In the genomic region with DNA sequence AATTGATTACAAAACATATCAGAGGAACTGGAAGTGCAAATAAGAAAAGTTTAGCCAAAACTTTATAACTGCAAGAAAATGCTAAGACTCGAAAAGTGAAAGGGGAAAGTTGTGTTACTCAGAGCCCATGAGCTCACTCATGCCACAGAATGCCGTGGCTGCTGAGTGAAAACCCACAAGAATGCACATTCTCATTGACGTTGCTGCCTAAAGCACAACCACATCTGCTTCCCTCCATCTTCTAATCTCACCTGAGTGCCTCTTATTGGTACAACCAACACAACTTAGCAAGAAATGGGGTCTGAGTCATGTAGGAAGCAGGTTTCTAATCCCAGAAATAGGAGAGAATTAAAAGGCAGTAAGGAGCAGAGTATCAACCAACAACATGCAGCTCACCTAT, we compare ENCODE assay signal across 16 cellular contexts.
DNase-seq lines count a peak whose midpoint lies in the region; ATAC-seq, FAIRE-seq and TF ChIP-seq lines count a peak whose summit lies in the region.
"Had no signal": no experiment of that assay in that cellular context is flagged by ENCODE, and none has a peak within 500 bp of the region (broad histone marks: within the 10 kb centered on the region; RNA-seq: fewer than 3 reads in every experiment).

No MANE protein-coding gene starts in this region.

- no peak for FAIRE-seq in K562 (lab: Jason Lieb, UNC)

- POLR2A ChIA-PET in K562 (lab: Yijun Ruan, JAX) (interaction anchor here (0.8 kb wide), 1 partner anchor 9 kb away, joined by 5 read pairs; no protein-coding TSS in a partner anchor), GM10248 (lab: Yijun Ruan, JAX) (no interaction called here)

- no peak for TF ChIP-seq RAD21 in K562 (CRISPR knock-in tag; conservative IDR thresholded peaks at IDR 0.05 in 1 of 2, IDR thresholded peaks at IDR 0.05 in 1 of 2)

- no peak overlapping the region for H3K27ac ChIP-seq in K562 (ENCODE audit: extremely low read depth, low read depth, low read length)
- H3K27ac ChIP-seq: gastroesophageal sphincter, SK-N-MC had no signal

- in situ Hi-C loops in K562 (cut with MboI) = no loop called here

- CTCF ChIA-PET in K562 (lab: Yijun Ruan, JAX; ENCODE audit: low intra/inter-chr PET ratio) (no interaction called here), GM10248 (lab: Yijun Ruan, JAX) (no interaction called here)

- intact Hi-C loops in K562 (cut with micrococcal nuclease) = no loop called here

- no peaks in the 10 kb centered on the region for H3K27me3 ChIP-seq in MG63
- peaks cover 3 to 5% of the 10 kb centered on the region in 2 experiments; a peak in 2 of 5 replicates for H3K27me3 ChIP-seq in K562 (ENCODE audit: control insufficient read depth in 2 of 2, insufficient read depth in 2 of 2, low read length in 2 of 2)
- H3K27me3 ChIP-seq: BE2C, gastroesophageal sphincter had no signal

- H4K20me1 ChIP-seq in K562 (replicated peaks; ENCODE audit: control insufficient read depth, insufficient read depth, low read length) = no peaks in the 10 kb centered on the region

- H3K4me1 ChIP-seq in K562 (replicated peaks in 1 of 2; ENCODE audit: control insufficient read depth in 2 of 2, insufficient read depth in 2 of 2, low read length in 2 of 2) = peaks cover 0 to 7% of the 10 kb centered on the region in 2 experiments; a peak in 1 of 5 replicates
- H3K4me1 ChIP-seq: BE2C, gastroesophageal sphincter had no signal

- ATAC-seq in K562 (no peak), GM21390 (IDR thresholded peaks at IDR 0.05; ENCODE audit: unreplicated experiment) (no peak)
- ATAC-seq: gastroesophageal sphincter had no signal

- no peak overlapping the region for H2AFZ ChIP-seq in K562 (ENCODE audit: low read depth, low read length)

- no TSS peak for BruUV-seq in K562 (replicated peaks; lab: Mats Ljungman, UMichigan)

- H3K36me3 ChIP-seq in MG63 (no peaks in the 10 kb centered on the region), K562 (ENCODE audit: control insufficient read depth, insufficient read depth, low read length) (no peaks in the 10 kb centered on the region)
- H3K36me3 ChIP-seq: BE2C, gastroesophageal sphincter had no signal

- no peaks in the 10 kb centered on the region for H3K9me1 ChIP-seq in K562 (ENCODE audit: control insufficient read depth, insufficient read depth, low read length)

- TF ChIP-seq EP300 in K562 (IDR thresholded peaks at IDR 0.05; ENCODE audit: low read length) = no peak

- no peak overlapping the region for H3K4me3 ChIP-seq in MG63
- H3K4me3 ChIP-seq in K562 = no peak overlapping the region
- H3K4me3 ChIP-seq: gastroesophageal sphincter, SK-N-MC had no signal

- no peaks in the 10 kb centered on the region for H3K79me2 ChIP-seq in K562 (ENCODE audit: control insufficient read depth, insufficient read depth, low read length)

- DNase-seq in Daoy (ENCODE audit: low read depth) = peak; percentile 85
- DNase-seq in MG63 = peak; percentile 42
- no peak for DNase-seq in K562 (ENCODE audit: extremely low read depth in 1 of 4, low spot score in 3 of 4)
- DNase-seq in myocyte (ENCODE audit: low read depth) = peak; percentile 77
- DNase-seq in Kasumi-1 (lab: John Stamatoyannopoulos, UW) = no peak
- no peak for DNase-seq in SIG-M5 treated with dmso at 0.1 percent for 504 hours (lab: John Stamatoyannopoulos, UW; ENCODE audit: unreplicated experiment)
- DNase-seq in GM10248 (ENCODE audit: extremely low spot score) = no peak
- DNase-seq: activated gamma-delta T cell; BE2C; DMS153; effector memory CD4-positive, alpha-beta T cell; NCI-H1105 treated with DMSO at 0.1 percent for 48 hours; stimulated activated naive CD4-positive, alpha-beta T cell treated with Interleukin-2 at 50 U/mL for 16 hours had no signal

- H3K4me2 ChIP-seq in K562 (ENCODE audit: insufficient read depth, low read length) = no peak overlapping the region

- WGBS in K562 (ENCODE audit: insufficient coverage, low coverage, missing lambda C conversion rate) = 0% methylated on average over 3 of the region's 3 CpGs

- H3K9me3 ChIP-seq in MG63 (no peaks in the 10 kb centered on the region), K562 (replicated peaks; ENCODE audit: control insufficient read depth, insufficient read depth, low read depth, low read length) (no peaks in the 10 kb centered on the region)
- H3K9me3 ChIP-seq: BE2C, gastroesophageal sphincter had no signal

- H3K9ac ChIP-seq in K562 (ENCODE audit: insufficient read depth in 1 of 2, low read depth in 2 of 2, low read length in 2 of 2) = no peak overlapping the region

- TF ChIP-seq POLR2A in K562 (conservative IDR thresholded peaks at IDR 0.05) = no peak

- no peak for TF ChIP-seq CTCF in K562 (IDR thresholded peaks at IDR 0.05 in 2 of 3, conservative IDR thresholded peaks at IDR 0.05 in 1 of 3; ENCODE audit: insufficient read depth in 2 of 3, low read depth in 1 of 3, low read length in 3 of 3)
- TF ChIP-seq CTCF in GM10248 (IDR thresholded peaks at IDR 0.05; ENCODE audit: control extremely low read depth, extremely low read depth, low read depth, missing control alignments) = no peak

TF ChIP-seq in K562, 482 proteins besides CTCF, POLR2A, EP300 and RAD21:
- TF ChIP-seq, protein P1, sequence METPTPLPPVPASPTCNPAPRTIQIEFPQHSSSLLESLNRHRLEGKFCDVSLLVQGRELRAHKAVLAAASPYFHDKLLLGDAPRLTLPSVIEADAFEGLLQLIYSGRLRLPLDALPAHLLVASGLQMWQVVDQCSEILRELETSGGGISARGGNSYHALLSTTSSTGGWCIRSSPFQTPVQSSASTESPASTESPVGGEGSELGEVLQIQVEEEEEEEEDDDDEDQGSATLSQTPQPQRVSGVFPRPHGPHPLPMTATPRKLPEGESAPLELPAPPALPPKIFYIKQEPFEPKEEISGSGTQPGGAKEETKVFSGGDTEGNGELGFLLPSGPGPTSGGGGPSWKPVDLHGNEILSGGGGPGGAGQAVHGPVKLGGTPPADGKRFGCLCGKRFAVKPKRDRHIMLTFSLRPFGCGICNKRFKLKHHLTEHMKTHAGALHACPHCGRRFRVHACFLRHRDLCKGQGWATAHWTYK (CRISPR knock-in tag; IDR thresholded peaks at IDR 0.05) = peak; percentile 52; the same call in 1 of the 2 replicates
- no peak for TF ChIP-seq KAT7 (CRISPR knock-in tag; IDR thresholded peaks at IDR 0.05; ENCODE audit: borderline replicate concordance)

Comparison
In these comparisons a context has a peak if more than half of its experiments do, and no peak if none do; other contexts are left out.
1. DNase-seq: peak in Daoy (single experiment), MG63 (single experiment) and myocyte (single experiment); none in K562 (0 of 4), Kasumi-1 (0 of 2), SIG-M5 treated with dmso at 0.1 percent for 504 hours (single experiment) and GM10248 (single experiment).